In the genomic region with DNA sequence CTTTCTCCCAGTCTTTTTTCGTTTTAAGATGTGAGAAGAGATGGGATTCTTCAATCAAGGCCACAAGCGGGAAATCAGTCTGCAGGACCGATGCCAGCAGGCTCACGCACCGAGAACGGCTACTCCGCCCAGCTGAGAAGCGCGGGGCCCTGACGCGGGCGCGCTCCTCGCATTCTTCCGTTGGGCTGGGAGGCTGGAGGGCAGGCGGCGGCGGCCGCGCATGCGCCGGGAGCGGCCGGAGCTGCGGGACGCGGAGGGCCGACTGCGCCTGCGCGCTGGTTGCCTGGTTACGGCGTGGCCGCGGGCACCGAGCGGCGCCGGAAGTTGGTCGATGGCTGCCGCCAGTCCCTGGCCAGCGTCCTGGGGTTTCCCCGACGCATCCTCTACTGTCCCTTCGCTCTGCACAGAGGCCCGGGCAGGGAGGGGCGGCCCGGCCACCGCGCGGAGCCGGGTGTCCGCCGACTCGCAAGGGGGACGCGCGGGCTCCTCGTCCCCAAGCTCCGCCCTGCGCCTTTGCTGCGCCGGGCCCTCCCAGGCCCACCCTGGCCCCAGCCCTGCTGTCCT, we compare ENCODE assay signal across 8 cellular contexts. TPM values are rescaled to one million over a fixed set of nuclear protein-coding genes. Genes with fewer than 3 reads are reported as not detected.
DNase-seq lines count a peak whose midpoint lies in the region; ATAC-seq and TF ChIP-seq lines count a peak whose summit lies in the region.

No MANE protein-coding gene starts in this region.

- peak overlapping the region; percentile 98 for H3K4me2 ChIP-seq in HCT116 (ENCODE audit: low read length)
- peak overlapping the region; percentile 87 for H3K4me2 ChIP-seq in MM.1S (ENCODE audit: low read depth, low read length)

- H3K9me3 ChIP-seq in HCT116 (ENCODE audit: control insufficient read depth in 1 of 2, insufficient read depth in 1 of 2, low read depth in 1 of 2, low read length in 2 of 2) (no peaks in the 10 kb centered on the region), MM.1S (replicated peaks; ENCODE audit: insufficient read depth, low read length) (no peaks in the 10 kb centered on the region), SJCRH30 (replicated peaks) (no peaks in the 10 kb centered on the region), gastroesophageal sphincter (no peaks in the 10 kb centered on the region), neutrophil (no peaks in the 10 kb centered on the region)

- H3K27me3 ChIP-seq in HCT116 (ENCODE audit: insufficient read depth, low read length) (no peaks in the 10 kb centered on the region), MM.1S (replicated peaks; ENCODE audit: insufficient read depth, low read length) (peaks cover 25% of the 10 kb centered on the region), SJCRH30 (no peaks in the 10 kb centered on the region), gastroesophageal sphincter (no peaks in the 10 kb centered on the region), neutrophil (peaks cover 18% of the 10 kb centered on the region)

- no TSS peak for BruUV-seq in HCT116 (replicated peaks; lab: Mats Ljungman, UMichigan)

- peak; percentile 88 for TF ChIP-seq POLR2A in HCT116 (IDR thresholded peaks at IDR 0.05; ENCODE audit: borderline replicate concordance, extremely low read depth, insufficient read depth, insufficient read length)
- TF ChIP-seq POLR2A in gastroesophageal sphincter (IDR thresholded peaks at IDR 0.05) = peak; percentile 29 to 56

- WGBS in gastroesophageal sphincter (ENCODE audit: low coverage in 1 of 2), 2 donors = no CpG with 5 or more reads among the region's 63 CpGs

- H3K9me2 ChIP-seq in HCT116 (ENCODE audit: insufficient read depth) = no peaks in the 10 kb centered on the region
- no peaks in the 10 kb centered on the region for H3K9me2 ChIP-seq in MM.1S (replicated peaks; ENCODE audit: insufficient read depth, low read length)

- POLR2A ChIA-PET in HCT116 (lab: Charles Lee) = interaction anchor here (0.6 kb wide), 1 partner anchor 153 kb away, joined by 3 read pairs; no protein-coding TSS in a partner anchor

- TF ChIP-seq EP300 in gastroesophageal sphincter (IDR thresholded peaks at IDR 0.05) = no peak

- H3K4me1 ChIP-seq in HCT116 (ENCODE audit: control insufficient read depth in 1 of 2, insufficient read depth in 2 of 2, low read length in 2 of 2) = peaks cover 10 to 32% of the 10 kb centered on the region in 2 experiments
- H3K4me1 ChIP-seq in MM.1S (ENCODE audit: low read length) = peaks cover 17% of the 10 kb centered on the region
- peaks cover 6% of the 10 kb centered on the region; the same call in 1 of the 2 replicates for H3K4me1 ChIP-seq in SJCRH30
- H3K4me1 ChIP-seq in gastroesophageal sphincter = peaks cover 3 to 62% (median 20%) of the 10 kb centered on the region in 3 donors
- peaks cover 34 to 43% of the 10 kb centered on the region in 2 experiments for H3K4me1 ChIP-seq in neutrophil (ENCODE audit: control insufficient read depth in 1 of 2, insufficient read depth in 1 of 2, low read depth in 1 of 2, low read length in 1 of 2)

- no peak for TF ChIP-seq RAD21 in HCT116 (IDR thresholded peaks at IDR 0.05; ENCODE audit: low read depth)

- DNase-seq in GM04503 (ENCODE audit: low read depth) (peak; percentile 27), HCT116 (ENCODE audit: low read depth, low spot score) (peak; percentile 67), MM.1S (peak; percentile 95), SJCRH30 (peak; percentile 93 to 96), substantia nigra (lab: John Stamatoyannopoulos, UW) (peak in 48 of 49 donors; percentile 34 to 96 (median 88))
- DNase-seq in activated naive CD4-positive, alpha-beta T cell treated with Interleukin-2 at 50 U/mL for 16 hours = peak; percentile 94

- H3K4me3 ChIP-seq in HCT116 (replicated peaks in 1 of 2; ENCODE audit: low read depth in 1 of 2, low read length in 2 of 2) (peak overlapping the region; percentile 62 to 84), MM.1S (ENCODE audit: low read length) (peak overlapping the region; percentile 87), SJCRH30 (peak overlapping the region; percentile 68), gastroesophageal sphincter (peak overlapping the region; percentile 25 to 99), neutrophil (ENCODE audit: low read depth in 1 of 2, low read length in 1 of 2) (peak overlapping the region; percentile 79 to 81)

- H3K9ac ChIP-seq in HCT116 (ENCODE audit: low read length) = peak overlapping the region; percentile 86
- H3K9ac ChIP-seq in MM.1S (ENCODE audit: low read length) = peak overlapping the region; percentile 99

- peaks cover 4% of the 10 kb centered on the region; the same call in 1 of the 2 replicates for H4K20me1 ChIP-seq in HCT116 (ENCODE audit: insufficient read depth)
- H4K20me1 ChIP-seq in MM.1S (ENCODE audit: insufficient read depth, low read length) = peaks cover 13% of the 10 kb centered on the region

- H2AFZ ChIP-seq in HCT116 (ENCODE audit: low read depth, low read length, poor library complexity, severe bottlenecking) (no peak overlapping the region), MM.1S (ENCODE audit: low read length) (peak overlapping the region; percentile 93)

- RAD21 ChIA-PET in HCT116 (lab: Charles Lee; ENCODE audit: low non-redundant PET in 1 of 2, low total read pairs in 2 of 2, uncharacterized antibody in 2 of 2, unreplicated experiment in 2 of 2) = interaction anchor here (1.7 to 2.0 kb wide), 2 partner anchors 143 to 148 kb away, joined by 3 to 6 read pairs; no protein-coding TSS in a partner anchor

- H3K27ac ChIP-seq in HCT116 (ENCODE audit: low read depth, low read length) (peak overlapping the region; percentile 100), MM.1S (ENCODE audit: low read length) (peak overlapping the region; percentile 100), SJCRH30 (peak overlapping the region; percentile 82), gastroesophageal sphincter (peak overlapping the region; percentile 75 to 100 (median 96)), neutrophil (peak overlapping the region; percentile 100), substantia nigra (ENCODE audit: low read depth, low read length, poor library complexity, severe bottlenecking) (peak overlapping the region; percentile 100)

- peak; percentile 69 for ATAC-seq in HCT116
- ATAC-seq in gastroesophageal sphincter = peak; percentile 81

- intact Hi-C loops in HCT116 (cut with micrococcal nuclease) = loop anchor here (2.0 kb wide), 1 partner anchor 211 kb away; no protein-coding TSS in a partner anchor

- TF ChIP-seq CTCF in HCT116 (IDR thresholded peaks at IDR 0.05 in 2 of 3, conservative IDR thresholded peaks at IDR 0.05 in 1 of 3; ENCODE audit: borderline replicate concordance in 1 of 3, insufficient read depth in 1 of 3, low read depth in 2 of 3, low read length in 2 of 3) (no peak), MM.1S (IDR thresholded peaks at IDR 0.05; ENCODE audit: low read length) (no peak), gastroesophageal sphincter (IDR thresholded peaks at IDR 0.05) (no peak), neutrophil (IDR thresholded peaks at IDR 0.05) (no peak)

- H3K36me3 ChIP-seq in HCT116 (ENCODE audit: control insufficient read depth in 1 of 2, insufficient read depth in 2 of 2, low read length in 2 of 2) = peaks cover 4 to 7% of the 10 kb centered on the region in 2 experiments; a peak in 3 of 4 replicates
- no peaks in the 10 kb centered on the region for H3K36me3 ChIP-seq in MM.1S (replicated peaks; ENCODE audit: insufficient read depth, low read length)
- peaks cover 5% of the 10 kb centered on the region for H3K36me3 ChIP-seq in SJCRH30
- H3K36me3 ChIP-seq in gastroesophageal sphincter = peaks cover 0 to 12% of the 10 kb centered on the region in 2 donors
- peaks cover 9% of the 10 kb centered on the region for H3K36me3 ChIP-seq in neutrophil

- peaks cover 12% of the 10 kb centered on the region; the same call in 1 of the 2 replicates for H3F3A ChIP-seq in MM.1S (ENCODE audit: insufficient read depth, low read length)

- CTCF ChIA-PET in HCT116 (lab: Charles Lee) = interaction anchor here (0.6 to 7.3 kb wide), 8 partner anchors 40 to 212 kb away, joined by 3 to 108 read pairs (median 4); no protein-coding TSS in a partner anchor

- H3K79me2 ChIP-seq in HCT116 (ENCODE audit: insufficient read depth, low read length) (peaks cover 40% of the 10 kb centered on the region), MM.1S (ENCODE audit: low read length) (peaks cover 42% of the 10 kb centered on the region)

TF ChIP-seq in HCT116, 20 proteins besides CTCF, POLR2A, EP300 and RAD21 (continues in another document):
- TF ChIP-seq TCF7L2 (IDR thresholded peaks at IDR 0.05; ENCODE audit: borderline replicate concordance, extremely low read depth, insufficient read depth, insufficient read length) (no peak), SP1 (IDR thresholded peaks at IDR 0.05; ENCODE audit: low read depth) (no peak), CEBPB (IDR thresholded peaks at IDR 0.05; ENCODE audit: low read depth) (no peak), FOSL1 (IDR thresholded peaks at IDR 0.05; ENCODE audit: low read depth) (no peak), EGR1 (IDR thresholded peaks at IDR 0.05; ENCODE audit: low read depth) (no peak), ZBTB33 (IDR thresholded peaks at IDR 0.05; ENCODE audit: extremely low read depth, insufficient replicate concordance, low read length) (no peak), POLR2AphosphoS5 (IDR thresholded peaks at IDR 0.05; ENCODE audit: low read depth, low read length) (no peak; the same call in 1 of the 2 replicates), EZH2phosphoT487 (IDR thresholded peaks at IDR 0.05; ENCODE audit: borderline replicate concordance) (no peak)

RNA-seq across cellular contexts. Expression of gene SEC16A, which starts 0.8 kb away (rescaled TPM):
- total RNA-seq in HCT116 (2021; ENCODE audit: unreplicated experiment) (49.8 TPM), gastroesophageal sphincter (10 to 100 TPM; 35.5 to 71.0 (median 50.5) TPM)
- polyA plus RNA-seq in HCT116 (2012) = 35.5 and 36.4 TPM in 2 replicates
- 44.5 and 47.7 TPM in 2 replicates for total RNA-seq in SJCRH30 (2014; rRNA removed; shearing (Covaris generic))

RNA-seq across cellular contexts. Expression of gene INPP5E, which starts 44.0 kb away (rescaled TPM):
- 23.8 TPM for total RNA-seq in HCT116 (2021; ENCODE audit: unreplicated experiment)
- 14.6 and 16.0 TPM in 2 replicates for polyA plus RNA-seq in HCT116 (2012)
- 14.3 and 18.3 TPM in 2 replicates for total RNA-seq in SJCRH30 (2014; rRNA removed; shearing (Covaris generic))
- 10 to 100 TPM in 2 of 4 donors, 1 to 10 TPM in 2; 7.2 to 13.1 (median 10.0) TPM for total RNA-seq in gastroesophageal sphincter

Comparison
In these comparisons a context has a peak if more than half of its experiments do, and no peak if none do; other contexts are left out.
1. Peak in every context shown above with its lines: DNase-seq, ATAC-seq, H3K4me3 ChIP-seq and H3K27ac ChIP-seq.
2. DNase-seq: peak in every context shown above with its lines; median percentile 95 in MM.1S; 94 in SJCRH30; 94 in activated naive CD4-positive, alpha-beta T cell treated with Interleukin-2 at 50 U/mL for 16 hours; 88 in substantia nigra; 67 in HCT116; 27 in GM04503.